29 cellular contexts compared by ENCODE assay signal in genomic region chr6:42420741-42421140, GRCh38.
"Had no signal": no experiment of that assay in that cellular context is flagged by ENCODE, and none has a peak within 500 bp of the region (broad histone marks: within the 10 kb centered on the region; RNA-seq: fewer than 3 reads in every experiment).

No MANE protein-coding gene starts in this region.

- ATAC-seq: activated CD4-positive, alpha-beta T cell treated with anti-CD3 and anti-CD28 coated beads for 36 hours; activated CD8-positive, alpha-beta T cell treated with anti-CD3 and anti-CD28 coated beads, Interleukin-2, amount 10 ng/mL, durations not matched to agents 7 days and 5 days; activated naive CD4-positive, alpha-beta T cell treated with anti-CD3 and anti-CD28 coated beads, Interleukin-2, amount 50 U/mL, for 72 hours; activated T-cell treated with anti-CD3 and anti-CD28 coated beads, Interleukin-2, amount 50 U/mL, for 72 hours; gastroesophageal sphincter; heart right ventricle; T-helper 17 cell had no signal

- H3K27me3 ChIP-seq: brain microvascular endothelial cell, esophagus squamous epithelium, gastroesophageal sphincter, heart right ventricle had no signal

- DNase-seq: activated CD4-positive, alpha-beta memory T cell treated with anti-CD3 and anti-CD28 coated beads for 36 hours; activated CD4-positive, alpha-beta T cell treated with anti-CD3 and anti-CD28 coated beads for 36 hours; activated CD4-positive, alpha-beta T cell treated with anti-CD3 and anti-CD28 coated beads, Interleukin-2, amount 10 ng/mL, durations not matched to agents 24 days and 14 days; activated CD4-positive, CD25-positive, alpha-beta regulatory T cell; activated CD4-positive, CD25-positive, alpha-beta regulatory T cell treated with anti-CD3 and anti-CD28 coated beads, Interleukin-2, amount 50 U/mL, for 72 hours; activated CD8-positive, alpha-beta T cell treated with anti-CD3 and anti-CD28 coated beads, Interleukin-2, amount 10 ng/mL, durations not matched to agents 7 days and 5 days; activated gamma-delta T cell; activated naive CD4-positive, alpha-beta T cell; activated naive CD4-positive, alpha-beta T cell treated with anti-CD3 and anti-CD28 coated beads, Interleukin-2, amount 10 ng/mL, durations not matched to agents 7 days and 5 days; activated naive CD8-positive, alpha-beta T cell treated with anti-CD3 and anti-CD28 coated beads, Interleukin-2, amount 10 ng/mL, durations not matched to agents 7 days and 5 days; activated T-cell treated with anti-CD3 and anti-CD28 coated beads, Interleukin-2, amount 50 U/mL, for 1 hour; activated T-cell treated with anti-CD3 and anti-CD28 coated beads, Interleukin-2, amount 50 U/mL, for 72 hours; amniotic stem cell; anterior cingulate cortex; brain microvascular endothelial cell; dermis blood vessel endothelial cell; effector CD8-positive, alpha-beta T cell; esophagus squamous epithelium; foreskin melanocyte; heart right ventricle; SW 1271; T-helper 1 cell; T-helper 17 cell; T1000; WERI-Rb-1 had no signal

- H3K9me3 ChIP-seq: esophagus squamous epithelium, gastroesophageal sphincter, heart right ventricle had no signal

- H3K36me3 ChIP-seq: brain microvascular endothelial cell, gastroesophageal sphincter, heart right ventricle, WERI-Rb-1 had no signal

- H3K4me3 ChIP-seq: coronary artery, esophagus squamous epithelium, gastroesophageal sphincter, heart right ventricle had no signal

- H3K27ac ChIP-seq: brain microvascular endothelial cell, coronary artery, epithelial cell of prostate, esophagus squamous epithelium, gastroesophageal sphincter, heart right ventricle, WERI-Rb-1 had no signal
